In the genomic region with DNA sequence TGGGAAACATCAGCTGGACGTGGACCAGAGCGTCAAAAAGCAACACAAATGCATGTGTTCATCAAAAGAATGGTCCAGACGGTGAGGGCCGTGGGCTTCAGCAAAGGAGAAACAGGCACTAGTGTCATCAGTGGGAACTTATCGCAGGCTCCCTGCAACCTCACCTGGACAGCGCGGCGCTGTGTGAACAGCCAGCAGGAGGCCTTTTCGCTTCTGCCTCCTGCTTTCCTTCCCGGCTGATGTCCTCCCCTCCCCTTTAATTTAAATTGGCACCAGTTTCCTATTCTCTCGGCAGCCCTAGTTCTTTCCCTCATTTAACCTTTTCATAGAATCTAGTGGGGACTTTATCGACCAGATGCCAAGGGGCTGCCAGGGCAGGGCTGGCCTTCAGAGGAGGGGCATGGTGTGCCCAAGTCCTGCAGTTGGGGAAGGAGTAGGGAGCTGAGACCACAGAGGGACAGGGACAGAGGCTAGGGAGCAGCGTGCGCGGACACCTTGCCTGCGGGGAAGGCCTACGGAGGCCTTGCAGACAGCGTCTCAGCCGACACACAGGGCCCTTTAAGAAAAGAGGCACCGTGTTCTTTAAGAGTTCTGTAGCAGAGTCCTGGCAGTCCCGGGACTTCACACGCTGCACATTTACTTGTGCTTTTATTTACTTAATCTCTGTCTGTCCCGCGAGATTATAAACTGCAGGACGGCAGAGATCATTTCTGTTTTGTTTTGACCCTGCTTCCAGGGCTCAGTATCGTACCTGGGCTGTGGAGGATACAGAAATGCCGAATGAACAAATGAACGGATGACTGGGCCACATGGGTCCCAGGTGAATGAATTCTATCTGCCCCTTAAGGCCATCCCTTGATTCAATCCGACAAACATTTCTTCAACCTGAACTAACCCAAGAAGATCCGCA, we compare ENCODE assay signal across 19 cellular contexts. TPM values are rescaled to one million over a fixed set of nuclear protein-coding genes. Genes with fewer than 3 reads are reported as not detected.
DNase-seq lines count a peak whose midpoint lies in the region; ATAC-seq, FAIRE-seq and TF ChIP-seq lines count a peak whose summit lies in the region.
"Had no signal": no experiment of that assay in that cellular context is flagged by ENCODE, and none has a peak within 500 bp of the region (broad histone marks: within the 10 kb centered on the region; RNA-seq: fewer than 3 reads in every experiment).

No MANE protein-coding gene starts in this region.

- H3K56ac ChIP-seq in H9 (ENCODE audit: insufficient read length, low read depth, low read length): no peak overlapping the region

- DNase-seq in H9 (peak; percentile 49), K562 (ENCODE audit: extremely low read depth in 1 of 4, low spot score in 3 of 4) (no peak), left kidney (ENCODE audit: low read depth, low spot score) (peak; percentile 50), prostate gland (ENCODE audit: low spot score) (no peak), nucleus accumbens (lab: John Stamatoyannopoulos, UW) (no peak), spleen (no peak)
- DNase-seq in stimulated activated naive CD4-positive, alpha-beta T cell treated with Interleukin-2 at 50 U/mL for 16 hours (lab: John Stamatoyannopoulos, UW): no peak
- DNase-seq: activated CD8-positive, alpha-beta T cell treated with anti-CD3 and anti-CD28 coated beads for 36 hours; NCI-H1417 treated with DMSO at 0.1 percent for 48 hours; NCI-H446 treated with DMSO at 0.1 percent for 48 hours; PC-3; stimulated activated CD4-positive, alpha-beta T cell treated with anti-CD3 and anti-CD28 coated beads, Interleukin-15, amount 100 ng/mL, for 24 hours had no signal

- in situ Hi-C loops in K562 (cut with MboI): no loop called here

- H2AK5ac ChIP-seq in H9 (ENCODE audit: insufficient read length, low read length): no peak overlapping the region

- H3K4me3 ChIP-seq in K562 (no peak overlapping the region), prostate gland (no peak overlapping the region), spleen (no peak overlapping the region)

- no peaks in the 10 kb centered on the region for H3K27me3 Mint-ChIP-seq in H9 (ENCODE audit: low read depth)

- H3K9me3 ChIP-seq in H9 (ENCODE audit: control insufficient read depth, low read depth, low read length): no peaks in the 10 kb centered on the region
- H3K9me3 ChIP-seq in K562 (replicated peaks; ENCODE audit: control insufficient read depth, insufficient read depth, low read depth, low read length): no peaks in the 10 kb centered on the region
- H3K9me3 ChIP-seq in prostate gland: no peaks in the 10 kb centered on the region
- H3K9me3 ChIP-seq in spleen: peaks cover 0 to 4% (median 0%) of the 10 kb centered on the region in 8 donors

- H2BK12ac ChIP-seq in H9 (ENCODE audit: insufficient read length, low read depth, low read length): no peak overlapping the region

- TF ChIP-seq EP300 in K562 (IDR thresholded peaks at IDR 0.05; ENCODE audit: low read length): no peak

- no peak for FAIRE-seq in K562 (lab: Jason Lieb, UNC)
- FAIRE-seq: D721Med, endothelial cell of umbilical vein, TTC549 had no signal

- no peak for TF ChIP-seq POLR2A in K562 (conservative IDR thresholded peaks at IDR 0.05)
- TF ChIP-seq POLR2A in prostate gland (IDR thresholded peaks at IDR 0.05): no peak
- TF ChIP-seq POLR2A in spleen (IDR thresholded peaks at IDR 0.05): no peak

- intact Hi-C loops in K562 (cut with micrococcal nuclease): no loop called here
- intact Hi-C loops in prostate gland (cut with DNase I): no loop called here
- intact Hi-C loops in spleen (cut with DNase I; ENCODE audit: low total_unique reads): no loop called here

- no CpG with 5 or more reads among the region's 30 CpGs for WGBS in H9 (ENCODE audit: extremely low coverage, insufficient read length, low lambda C conversion rate)
- WGBS in K562 (ENCODE audit: insufficient coverage, low coverage, missing lambda C conversion rate): 4% methylated on average over 29 of the region's 30 CpGs
- 63% methylated on average over 30 of the region's 30 CpGs for WGBS in prostate gland
- WGBS in spleen, 5 donors: 87 to 92% (median 90%) methylated on average over 30 of the region's 30 CpGs

- H3K79me1 ChIP-seq in H9 (ENCODE audit: insufficient read depth, low read depth, low read length, poor library complexity, severe bottlenecking): no peaks in the 10 kb centered on the region

- POLR2A ChIA-PET in K562 (lab: Yijun Ruan, JAX): no interaction called here

- no peaks in the 10 kb centered on the region for H3K9me1 ChIP-seq in K562 (ENCODE audit: control insufficient read depth, insufficient read depth, low read length)

- peaks cover 20 to 23% of the 10 kb centered on the region in 2 experiments for H3K4me1 Mint-ChIP-seq in H9
- H3K4me1 Mint-ChIP-seq: activated T-helper 17 cell treated with anti-CD3 and anti-CD28 coated beads, Interleukin-2, amount 50 U/mL, for 72 hours had no signal

- CTCF ChIA-PET in K562 (lab: Yijun Ruan, JAX; ENCODE audit: low intra/inter-chr PET ratio): no interaction called here

- no peak overlapping the region for H2BK5ac ChIP-seq in H9 (ENCODE audit: insufficient read length, low read length)

- no peaks in the 10 kb centered on the region for H3K79me2 ChIP-seq in H9 (ENCODE audit: insufficient read depth, low read length)
- H3K79me2 ChIP-seq in K562 (ENCODE audit: control insufficient read depth, insufficient read depth, low read length): no peaks in the 10 kb centered on the region
- H3K79me2 ChIP-seq: parathyroid adenoma had no signal

- no peak overlapping the region for H3K9ac ChIP-seq in H9 (ENCODE audit: extremely low read depth, insufficient read length, low read length)
- H3K9ac ChIP-seq in K562 (ENCODE audit: insufficient read depth in 1 of 2, low read depth in 2 of 2, low read length in 2 of 2): no peak overlapping the region
- H3K9ac ChIP-seq: parathyroid adenoma had no signal

- H4K91ac ChIP-seq in H9 (ENCODE audit: insufficient read length, low read depth, low read length): no peak overlapping the region

- no peak for TF ChIP-seq RAD21 in K562 (CRISPR knock-in tag; conservative IDR thresholded peaks at IDR 0.05 in 1 of 2, IDR thresholded peaks at IDR 0.05 in 1 of 2)

- H3K4me1 ChIP-seq in H9 (ENCODE audit: insufficient read depth, low read length): no peaks in the 10 kb centered on the region; the same call in 1 of the 2 replicates
- H3K4me1 ChIP-seq in K562 (replicated peaks in 1 of 2; ENCODE audit: control insufficient read depth in 2 of 2, insufficient read depth in 2 of 2, low read length in 2 of 2): no peaks in the 10 kb centered on the region
- no peaks in the 10 kb centered on the region for H3K4me1 ChIP-seq in prostate gland (replicated peaks)
- peaks cover 0 to 4% (median 0%) of the 10 kb centered on the region in 6 donors for H3K4me1 ChIP-seq in spleen

- H3K36me3 ChIP-seq in K562 (ENCODE audit: control insufficient read depth, insufficient read depth, low read length): no peaks in the 10 kb centered on the region
- H3K36me3 ChIP-seq in prostate gland: no peaks in the 10 kb centered on the region
- H3K36me3 ChIP-seq in spleen: no peaks in the 10 kb centered on the region

- no peaks in the 10 kb centered on the region for H3K36me3 Mint-ChIP-seq in H9 (ENCODE audit: insufficient read depth in 1 of 3, low read depth in 3 of 3)

- no TSS peak for BruUV-seq in K562 (replicated peaks; lab: Mats Ljungman, UMichigan)

- no peak overlapping the region for H2AFZ ChIP-seq in H9 (ENCODE audit: low read length)
- no peak overlapping the region for H2AFZ ChIP-seq in K562 (ENCODE audit: low read depth, low read length)
- H2AFZ ChIP-seq: parathyroid adenoma had no signal

- H4K20me1 ChIP-seq in H9 (ENCODE audit: control insufficient read depth, insufficient read depth, insufficient read length) (no peaks in the 10 kb centered on the region), K562 (replicated peaks; ENCODE audit: control insufficient read depth, insufficient read depth, low read length) (no peaks in the 10 kb centered on the region; the same call in 1 of the 2 replicates)

- H4K5ac ChIP-seq in H9 (ENCODE audit: insufficient read length, low read depth, low read length): no peak overlapping the region

- no peak overlapping the region for H4K8ac ChIP-seq in H9 (replicated peaks; ENCODE audit: insufficient read length, low read depth, low read length)

- no peak overlapping the region for H3K23ac ChIP-seq in H9 (ENCODE audit: insufficient read length, low read depth, low read length)

- no peak overlapping the region for H2BK15ac ChIP-seq in H9 (ENCODE audit: low read depth, low read length)

- H3T11ph ChIP-seq in H9 (ENCODE audit: low read length): no peak overlapping the region

- H3K14ac ChIP-seq in H9 (ENCODE audit: insufficient read depth, low read length): no peak overlapping the region

- TF ChIP-seq CTCF in H9 (conservative IDR thresholded peaks at IDR 0.05): 0 out of 3 replicates have a peak, but pooled peaks have one; percentile 10
- TF ChIP-seq CTCF in K562 (IDR thresholded peaks at IDR 0.05 in 2 of 3, conservative IDR thresholded peaks at IDR 0.05 in 1 of 3; ENCODE audit: insufficient read depth in 2 of 3, low read depth in 1 of 3, low read length in 3 of 3): no peak
- TF ChIP-seq CTCF in prostate gland (IDR thresholded peaks at IDR 0.05): no peak
- TF ChIP-seq CTCF in spleen (IDR thresholded peaks at IDR 0.05 in 8 of 11, conservative IDR thresholded peaks at IDR 0.05 in 3 of 11): no peak

- no peak overlapping the region for H2BK20ac ChIP-seq in H9 (ENCODE audit: low read depth, low read length, poor library complexity, severe bottlenecking)

- no peak overlapping the region for H3K4ac ChIP-seq in H9 (ENCODE audit: low read depth, low read length)

- no peak overlapping the region for H3K27ac ChIP-seq in H9 (ENCODE audit: insufficient read length, low read depth, low read length)
- H3K27ac ChIP-seq in K562 (ENCODE audit: extremely low read depth, low read depth, low read length): no peak overlapping the region
- peak overlapping the region; percentile 20 to 44 for H3K27ac ChIP-seq in prostate gland
- H3K27ac ChIP-seq in spleen: no peak overlapping the region
- H3K27ac ChIP-seq: HL-60, parathyroid adenoma had no signal

- H3K27me3 ChIP-seq in H9 (ENCODE audit: insufficient read depth, low read length) (no peaks in the 10 kb centered on the region), K562 (ENCODE audit: control insufficient read depth in 2 of 2, insufficient read depth in 2 of 2, low read length in 2 of 2) (peaks cover 5 to 20% of the 10 kb centered on the region in 2 experiments; a peak in 3 of 5 replicates), prostate gland (replicated peaks; ENCODE audit: insufficient read depth) (no peaks in the 10 kb centered on the region), spleen (replicated peaks in 1 of 7) (no peaks in the 10 kb centered on the region)

- no peak overlapping the region for H3K18ac ChIP-seq in H9 (ENCODE audit: insufficient read length, low read depth, low read length)

- ATAC-seq in K562 (peak; percentile 36; the same call in 2 of the 3 replicates), GM19452 (IDR thresholded peaks at IDR 0.05; ENCODE audit: unreplicated experiment) (no peak)
- ATAC-seq: activated CD8-positive, alpha-beta T cell treated with anti-CD3 and anti-CD28 coated beads for 36 hours; activated T-helper 17 cell treated with anti-CD3 and anti-CD28 coated beads, Interleukin-2, amount 50 U/mL, for 72 hours; PC-3 had no signal

- H2BK120ac ChIP-seq in H9 (ENCODE audit: low read depth, low read length, poor library complexity, severe bottlenecking): no peak overlapping the region

- H3K27ac Mint-ChIP-seq in H9: peak overlapping the region; percentile 7 to 90 (median 84); a peak in 6 of 7 replicates
- H3K27ac Mint-ChIP-seq: activated CD8-positive, alpha-beta T cell treated with anti-CD3 and anti-CD28 coated beads for 36 hours; activated T-helper 17 cell treated with anti-CD3 and anti-CD28 coated beads, Interleukin-2, amount 50 U/mL, for 72 hours had no signal

- no peaks in the 10 kb centered on the region for H3K23me2 ChIP-seq in H9 (ENCODE audit: insufficient read length, low read depth, low read length, poor library complexity, severe bottlenecking)

- no peak overlapping the region; a peak in 1 of 5 replicates for H3K4me3 Mint-ChIP-seq in H9
- H3K4me3 Mint-ChIP-seq: activated CD8-positive, alpha-beta T cell treated with anti-CD3 and anti-CD28 coated beads for 36 hours; activated T-helper 17 cell treated with anti-CD3 and anti-CD28 coated beads, Interleukin-2, amount 50 U/mL, for 72 hours had no signal

- H3K4me2 ChIP-seq in H9 (ENCODE audit: insufficient read depth, insufficient read length, low read length): no peak overlapping the region
- H3K4me2 ChIP-seq in K562 (ENCODE audit: insufficient read depth, low read length): no peak overlapping the region

- H3K9me3 Mint-ChIP-seq in H9: no peaks in the 10 kb centered on the region; a peak in 1 of 5 replicates
- H3K9me3 Mint-ChIP-seq: activated CD8-positive, alpha-beta T cell treated with anti-CD3 and anti-CD28 coated beads for 36 hours; activated T-helper 17 cell treated with anti-CD3 and anti-CD28 coated beads, Interleukin-2, amount 50 U/mL, for 72 hours had no signal

RNA-seq across cellular contexts. Expression of a gene that starts 8.4 kb away (rescaled TPM):
- total RNA-seq in H9 (2021) (8.8 and 9.7 TPM in 2 replicates), K562 (2014; rRNA removed) (not detected in 2 replicates), K562 (2014; rRNA removed; fragmentation: Illumina TruSeq; extraction: Trizol) (not detected in 2 replicates), K562 (2015; rRNA removed; fragmentation: Illumina TruSeq; extraction: Trizol) (not detected in 2 replicates), K562 (2021) (0.29 and 1.1 TPM in 2 replicates), prostate gland (100 to 1,000 TPM; 175 to 242 TPM), spleen (100 to 1,000 TPM in 3 of 7 donors, 10 to 100 TPM in 4; 69.4 to 128 (median 90.4) TPM)
- total RNA-seq in K562 (2011; cell fraction: chromatin; rRNA removed; ENCODE audit: low replicate concordance): not detected in 2 replicates
- not detected in 2 replicates for total RNA-seq in K562 (2011; cell fraction: nucleolus; rRNA removed)
- not detected in 2 replicates for total RNA-seq in K562 (2011; cell fraction: nucleoplasm; rRNA removed)
- polyA plus RNA-seq in K562 (2011; rRNA removed) (not detected in 2 replicates), K562 (2014; fragmentation: Illumina TruSeq; extraction: Trizol) (not detected in 2 replicates), K562 (2014; fragmentation: Nextera tagmentation; extraction: Ambion mirVana) (not detected), K562 (2014; rRNA removed) (not detected in 2 replicates), spleen (10 to 100 TPM in 2 of 3 donors, 1 to 10 TPM in 1; 5.9 to 22.0 (median 10.8) TPM)
- not detected in 2 replicates for polyA plus RNA-seq in K562 (2011; cell fraction: cytosol; rRNA removed)
- not detected in 2 replicates for polyA plus RNA-seq in K562 (2011; cell fraction: nucleus; rRNA removed)
- 0.05 TPM in 1 of 2 replicates, not detected in the other for polyA plus RNA-seq in K562 (2012)
- polyA minus RNA-seq in K562 (2011; rRNA and poly(A)+ RNA removed): not detected in 2 replicates
- not detected in 2 replicates for polyA minus RNA-seq in K562 (2011; cell fraction: cytosol; rRNA and poly(A)+ RNA removed)
- polyA minus RNA-seq in K562 (2011; cell fraction: nucleus; rRNA and poly(A)+ RNA removed): not detected in 2 replicates
- total RNA-seq: activated CD8-positive, alpha-beta T cell treated with anti-CD3 and anti-CD28 coated beads for 36 hours; activated T-helper 17 cell treated with anti-CD3 and anti-CD28 coated beads, Interleukin-2, amount 50 U/mL, for 72 hours had no signal

Comparison
In these comparisons a context has a peak if more than half of its experiments do, and no peak if none do; other contexts are left out.
1. DNase-seq: peak in H9 (single experiment) and left kidney (single experiment); none in K562 (0 of 4), prostate gland (single experiment), stimulated activated naive CD4-positive, alpha-beta T cell treated with Interleukin-2 at 50 U/mL for 16 hours (single experiment), nucleus accumbens (0 of 56) and spleen (single experiment).
2. H3K27ac ChIP-seq: peak in prostate gland (2 of 2); none in H9 (single experiment), K562 (single experiment) and spleen (0 of 8).